ENCODE assay signal across 8 cellular contexts in the genomic region with DNA sequence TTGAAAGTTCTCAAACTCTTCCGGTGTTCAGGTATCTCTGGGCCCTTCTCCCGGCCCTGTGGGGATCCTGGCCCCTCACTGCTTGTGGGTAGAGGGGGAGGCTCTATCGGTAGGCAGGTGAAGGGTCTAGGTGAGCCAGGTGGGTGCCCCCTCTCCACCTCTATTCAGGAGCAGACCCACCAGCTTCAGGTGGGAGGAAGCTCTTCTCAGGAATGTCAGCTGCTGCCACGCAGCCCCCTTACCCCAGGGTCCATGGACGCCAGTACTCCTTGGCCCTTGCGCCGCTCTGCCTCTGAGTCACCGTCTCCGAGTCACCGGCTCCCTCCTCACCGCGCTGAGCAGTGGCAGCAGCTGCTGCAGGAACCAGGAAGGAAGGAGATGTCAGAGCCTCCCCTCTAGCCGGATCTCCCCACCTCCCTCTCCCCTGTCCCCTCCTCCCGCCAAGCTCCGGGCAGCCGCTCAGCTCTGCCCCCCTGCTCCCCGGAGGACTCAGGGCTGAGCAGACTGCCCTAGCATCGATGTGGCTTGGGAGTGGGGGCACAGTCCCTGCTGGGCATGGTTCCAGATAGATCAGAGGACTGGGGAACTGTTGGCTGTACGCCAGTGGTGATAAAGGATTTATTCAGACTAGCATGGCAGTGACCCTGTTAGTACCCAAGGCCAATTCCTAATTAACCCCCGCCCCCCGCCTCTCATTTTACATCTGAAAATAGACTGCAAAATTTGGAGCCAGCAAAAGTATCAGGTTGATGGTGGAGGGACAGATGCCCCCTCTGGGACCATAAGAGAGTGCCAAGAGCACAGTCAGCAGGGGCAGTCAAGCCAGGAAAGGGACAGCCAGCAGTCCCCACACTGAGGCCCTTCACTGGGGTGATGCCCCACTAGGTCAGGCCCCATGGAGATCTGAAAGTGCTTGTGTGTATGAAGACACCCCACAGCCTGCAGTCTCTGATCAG. TPM values are rescaled to one million over a fixed set of nuclear protein-coding genes. Genes with fewer than 3 reads are reported as not detected.
DNase-seq lines count a peak whose midpoint lies in the region; TF ChIP-seq lines count a peak whose summit lies in the region.

A gene with protein sequence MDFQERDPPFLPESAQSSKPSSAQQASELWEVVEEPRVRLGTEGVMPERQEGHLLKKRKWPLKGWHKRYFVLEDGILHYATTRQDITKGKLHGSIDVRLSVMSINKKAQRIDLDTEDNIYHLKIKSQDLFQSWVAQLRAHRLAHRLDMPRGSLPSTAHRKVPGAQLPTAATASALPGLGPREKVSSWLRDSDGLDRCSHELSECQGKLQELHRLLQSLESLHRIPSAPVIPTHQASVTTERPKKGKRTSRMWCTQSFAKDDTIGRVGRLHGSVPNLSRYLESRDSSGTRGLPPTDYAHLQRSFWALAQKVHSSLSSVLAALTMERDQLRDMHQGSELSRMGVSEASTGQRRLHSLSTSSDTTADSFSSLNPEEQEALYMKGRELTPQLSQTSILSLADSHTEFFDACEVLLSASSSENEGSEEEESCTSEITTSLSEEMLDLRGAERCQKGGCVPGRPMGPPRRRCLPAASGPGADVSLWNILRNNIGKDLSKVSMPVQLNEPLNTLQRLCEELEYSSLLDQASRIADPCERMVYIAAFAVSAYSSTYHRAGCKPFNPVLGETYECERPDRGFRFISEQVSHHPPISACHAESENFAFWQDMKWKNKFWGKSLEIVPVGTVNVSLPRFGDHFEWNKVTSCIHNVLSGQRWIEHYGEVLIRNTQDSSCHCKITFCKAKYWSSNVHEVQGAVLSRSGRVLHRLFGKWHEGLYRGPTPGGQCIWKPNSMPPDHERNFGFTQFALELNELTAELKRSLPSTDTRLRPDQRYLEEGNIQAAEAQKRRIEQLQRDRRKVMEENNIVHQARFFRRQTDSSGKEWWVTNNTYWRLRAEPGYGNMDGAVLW (minus strand): TSS at position 371 of the 956 bp plus-strand sequence. CDS start 1,516 bp downstream, outside the sequence.

- H3K9ac ChIP-seq in GM23248 (peak within 1 kb of the TSS; percentile 69), MM.1S (ENCODE audit: low read length) (peak within 1 kb of the TSS; percentile 76)

- peak within 1 kb of the TSS; percentile 76 for H3K4me3 ChIP-seq in GM23248
- peak within 1 kb of the TSS; percentile 91 for H3K4me3 ChIP-seq in MM.1S (ENCODE audit: low read length)

- H3K9me2 ChIP-seq in GM23248 (ENCODE audit: insufficient read depth) (no peaks in the 10 kb centered on the region), MM.1S (replicated peaks; ENCODE audit: insufficient read depth, low read length) (no peaks in the 10 kb centered on the region)

- DNase-seq in DMS53 treated with DMSO at 0.1 percent for 48 hours (lab: John Stamatoyannopoulos, UW; ENCODE audit: unreplicated experiment) (peak; percentile 90), GM23248 (peak; percentile 92), MM.1S (peak; percentile 76), SK-MEL-5 (ENCODE audit: low read depth, low spot score) (peak; percentile 19), germinal center (ENCODE audit: low spot score) (peak; percentile 77), nucleus accumbens (lab: John Stamatoyannopoulos, UW) (peak in 55 of 56 donors; percentile 13 to 87 (median 67))
- DNase-seq in activated naive CD4-positive, alpha-beta T cell treated with Interleukin-2 at 50 U/mL for 16 hours: peak; percentile 74

- H3K79me2 ChIP-seq in GM23248 (ENCODE audit: insufficient read depth): no peaks in the 10 kb centered on the region
- peaks cover 19% of the 10 kb centered on the region for H3K79me2 ChIP-seq in MM.1S (ENCODE audit: low read length)

- peak within 1 kb of the TSS; percentile 87 for H3K4me2 ChIP-seq in GM23248 (ENCODE audit: unreplicated experiment)
- H3K4me2 ChIP-seq in MM.1S (ENCODE audit: low read depth, low read length): peak within 1 kb of the TSS; percentile 88

- no peaks in the 10 kb centered on the region for H3F3A ChIP-seq in GM23248 (ENCODE audit: insufficient read depth)
- no peaks in the 10 kb centered on the region for H3F3A ChIP-seq in MM.1S (ENCODE audit: insufficient read depth, low read length)

- in situ Hi-C loops in GM23248 (cut with MboI): no loop called here
- in situ Hi-C loops in SK-MEL-5 (cut with HindIII; ENCODE audit: low pct_unique_long_range_greater_than_20kb, low sequenced_read_pairs): no loop called here

- WGBS in GM23248 (ENCODE audit: low coverage in 1 of 2, low lambda C conversion rate in 2 of 2, missing lambda C conversion rate in 2 of 2), 2 experiments: 8 to 9% methylated on average over 18 to 21 of the region's 21 CpGs

- H3K9me3 ChIP-seq in GM23248 (ENCODE audit: low read depth): no peaks in the 10 kb centered on the region
- no peaks in the 10 kb centered on the region for H3K9me3 ChIP-seq in MM.1S (replicated peaks; ENCODE audit: insufficient read depth, low read length)

- H4K20me1 ChIP-seq in GM23248 (ENCODE audit: insufficient read depth) (no peaks in the 10 kb centered on the region), MM.1S (ENCODE audit: insufficient read depth, low read length) (no peaks in the 10 kb centered on the region)

- TF ChIP-seq CTCF in MM.1S (IDR thresholded peaks at IDR 0.05; ENCODE audit: low read length): peak; percentile 59

- H3K36me3 ChIP-seq in GM23248 (ENCODE audit: low read depth) (peaks cover 7% of the 10 kb centered on the region; the same call in 1 of the 2 replicates), MM.1S (replicated peaks; ENCODE audit: insufficient read depth, low read length) (no peaks in the 10 kb centered on the region)

- H3K27ac ChIP-seq in GM23248: peak within 1 kb of the TSS; percentile 22; the same call in 1 of the 2 replicates
- H3K27ac ChIP-seq in MM.1S (ENCODE audit: low read length): peak within 1 kb of the TSS; percentile 4; the same call in 1 of the 2 replicates
- H3K27ac ChIP-seq in temporal lobe (ENCODE audit: low read depth, low read length): peak within 1 kb of the TSS; percentile 70

- H3K27me3 ChIP-seq in GM23248 (replicated peaks; ENCODE audit: insufficient read depth) (no peaks in the 10 kb centered on the region), MM.1S (replicated peaks; ENCODE audit: insufficient read depth, low read length) (no peaks in the 10 kb centered on the region)

- H3K4me1 ChIP-seq in GM23248 (ENCODE audit: insufficient read depth) (peaks cover 10% of the 10 kb centered on the region), MM.1S (ENCODE audit: low read length) (peaks cover 15% of the 10 kb centered on the region; the same call in 1 of the 2 replicates)

- H2AFZ ChIP-seq in GM23248 (peak within 1 kb of the TSS; percentile 95), MM.1S (ENCODE audit: low read length) (peak within 1 kb of the TSS; percentile 72)

RNA-seq across cellular contexts. Expression of the gene that starts here (rescaled TPM):
- 2.5 and 5.0 TPM in 2 replicates for total RNA-seq in GM23248 (2014; rRNA removed; shearing (Covaris generic))
- 1.4 and 2.0 TPM in 2 replicates for polyA plus RNA-seq in GM23248 (2016; fragmentation: Nextera tagmentation; extraction: Ambion mirVana)
- 0.71 and 1.0 TPM in 2 replicates for total RNA-seq in SK-MEL-5 (2014; rRNA removed; shearing (Covaris generic))
- polyA plus RNA-seq in SK-MEL-5 (2015; cell fraction: cytosol; rRNA removed): 0.57 and 1.5 TPM in 2 replicates
- polyA plus RNA-seq in SK-MEL-5 (2015; cell fraction: nucleus; rRNA removed): 13.7 and 17.5 TPM in 2 replicates
- total RNA-seq in temporal lobe: 6.9 TPM

Comparison
In these comparisons a context has a peak if more than half of its experiments do, and no peak if none do; other contexts are left out.
1. Peak in every context shown above with its lines: DNase-seq, H3K4me3 ChIP-seq and H3K27ac ChIP-seq.
2. DNase-seq: peak in every context shown above with its lines; median percentile 92 in GM23248; 90 in DMS53 treated with DMSO at 0.1 percent for 48 hours; 77 in germinal center; 76 in MM.1S; 74 in activated naive CD4-positive, alpha-beta T cell treated with Interleukin-2 at 50 U/mL for 16 hours; 67 in nucleus accumbens; 19 in SK-MEL-5.
3. H3K27ac ChIP-seq: peak in every context shown above with its lines; median percentile 70 in temporal lobe; 22 in GM23248; 4 in MM.1S.